7 cellular contexts compared by ENCODE assay signal in genomic region chr10:93746844-93747284, GRCh38. TPM values are rescaled to one million over a fixed set of nuclear protein-coding genes. Genes with fewer than 3 reads are reported as not detected.
DNase-seq lines count a peak whose midpoint lies in the region; ATAC-seq and TF ChIP-seq lines count a peak whose summit lies in the region.

No MANE protein-coding gene starts in this region.

- H3K4me1 ChIP-seq in colonic mucosa: no peaks in the 10 kb centered on the region

- no peaks in the 10 kb centered on the region for H3K9me3 ChIP-seq in colonic mucosa

- peaks cover 5% of the 10 kb centered on the region for H3K27me3 Mint-ChIP-seq in progenitor cell of endocrine pancreas
- peaks cover 14 to 16% of the 10 kb centered on the region in 2 donors for H3K27me3 Mint-ChIP-seq in stimulated activated naive B cell treated with anti-CD40 and anti-IgM and Interleukin-4, amounts not matched to agents 10 μg/mL and 1 μg/mL and 100 μg/mL, for 72 hours

- intact Hi-C loops in colonic mucosa (cut with DNase I): no loop called here

- no peak for ATAC-seq in stimulated activated naive B cell treated with anti-CD40 and anti-IgM and Interleukin-4, amounts not matched to agents 10 μg/mL and 1 μg/mL and 100 μg/mL, for 72 hours (replicated peaks)

- no peak overlapping the region for H3K4me3 ChIP-seq in GM12864 (ENCODE audit: low read depth, low read length)
- no peak overlapping the region for H3K4me3 ChIP-seq in colonic mucosa

- TF ChIP-seq CTCF in GM12864 (IDR thresholded peaks at IDR 0.05; ENCODE audit: low read depth, low read length, missing control alignments): peak; percentile 67
- peak; percentile 28 for TF ChIP-seq CTCF in colonic mucosa (IDR thresholded peaks at IDR 0.05)
- peak; percentile 70 for TF ChIP-seq CTCF in progenitor cell of endocrine pancreas (IDR thresholded peaks at IDR 0.05; ENCODE audit: unreplicated experiment)

- no peaks in the 10 kb centered on the region for H3K36me3 Mint-ChIP-seq in progenitor cell of endocrine pancreas (ENCODE audit: insufficient read depth)
- no peaks in the 10 kb centered on the region for H3K36me3 Mint-ChIP-seq in stimulated activated naive B cell treated with anti-CD40 and anti-IgM and Interleukin-4, amounts not matched to agents 10 μg/mL and 1 μg/mL and 100 μg/mL, for 72 hours

- H3K4me3 Mint-ChIP-seq in progenitor cell of endocrine pancreas (ENCODE audit: low read depth): no peak overlapping the region
- no peak overlapping the region for H3K4me3 Mint-ChIP-seq in stimulated activated naive B cell treated with anti-CD40 and anti-IgM and Interleukin-4, amounts not matched to agents 10 μg/mL and 1 μg/mL and 100 μg/mL, for 72 hours

- DNase-seq in GM12864 (ENCODE audit: low read depth): no peak
- peak; percentile 21 for DNase-seq in NAMALWA (ENCODE audit: low spot score)
- DNase-seq in colonic mucosa: peak; percentile 36
- peak; percentile 23 for DNase-seq in progenitor cell of endocrine pancreas (ENCODE audit: low spot score, unreplicated experiment)
- DNase-seq in KBM-7: no peak
- DNase-seq in stimulated activated naive B cell treated with anti-CD40 and anti-IgM and Interleukin-4, amounts not matched to agents 10 μg/mL and 1 μg/mL and 100 μg/mL, for 72 hours: no peak
- no peak for DNase-seq in effector CD8-positive, alpha-beta T cell (lab: John Stamatoyannopoulos, UW)

- peak overlapping the region; percentile 9 for H3K27ac ChIP-seq in colonic mucosa

- no peaks in the 10 kb centered on the region for H3K27me3 ChIP-seq in colonic mucosa

- H3K27ac Mint-ChIP-seq in progenitor cell of endocrine pancreas: no peak overlapping the region
- no peak overlapping the region for H3K27ac Mint-ChIP-seq in stimulated activated naive B cell treated with anti-CD40 and anti-IgM and Interleukin-4, amounts not matched to agents 10 μg/mL and 1 μg/mL and 100 μg/mL, for 72 hours

- no peaks in the 10 kb centered on the region for H3K36me3 ChIP-seq in colonic mucosa

- H3K9me3 Mint-ChIP-seq in progenitor cell of endocrine pancreas (ENCODE audit: low read depth): no peaks in the 10 kb centered on the region
- H3K9me3 Mint-ChIP-seq in stimulated activated naive B cell treated with anti-CD40 and anti-IgM and Interleukin-4, amounts not matched to agents 10 μg/mL and 1 μg/mL and 100 μg/mL, for 72 hours: peaks cover 0 to 2% of the 10 kb centered on the region in 2 donors

- peak overlapping the region in 1 of 2 donors; percentile 36 for H3K9ac ChIP-seq in colonic mucosa (ENCODE audit: low read depth in 2 of 2, low read length in 2 of 2)

- H3K4me1 Mint-ChIP-seq in progenitor cell of endocrine pancreas (ENCODE audit: low read depth): peaks cover 1% of the 10 kb centered on the region
- H3K4me1 Mint-ChIP-seq in stimulated activated naive B cell treated with anti-CD40 and anti-IgM and Interleukin-4, amounts not matched to agents 10 μg/mL and 1 μg/mL and 100 μg/mL, for 72 hours: peaks cover 21 to 45% of the 10 kb centered on the region in 2 donors

- in situ Hi-C loops in KBM-7 (cut with MboI; ENCODE audit: low pct_unique_long_range_greater_than_20kb, low sequenced_read_pairs): no loop called here

RNA-seq across cellular contexts. Expression of gene LGI1, which starts 10.9 kb away (rescaled TPM):
- under 1 TPM; 0.47 to 0.98 TPM for total RNA-seq in colonic mucosa
- not detected in 2 replicates for total RNA-seq in progenitor cell of endocrine pancreas

RNA-seq across cellular contexts. Expression of gene FRA10AC1, which starts 44.5 kb away (rescaled TPM):
- total RNA-seq in colonic mucosa (10 to 100 TPM; 13.5 to 19.4 TPM), progenitor cell of endocrine pancreas (21.9 and 22.1 TPM in 2 replicates)

Comparison
In these comparisons a context has a peak if more than half of its experiments do, and no peak if none do; other contexts are left out.
1. DNase-seq: peak in NAMALWA (single experiment), colonic mucosa (single experiment) and progenitor cell of endocrine pancreas (single experiment); none in GM12864 (single experiment), KBM-7 (single experiment), stimulated activated naive B cell treated with anti-CD40 and anti-IgM and Interleukin-4, amounts not matched to agents 10 μg/mL and 1 μg/mL and 100 μg/mL, for 72 hours (single experiment) and effector CD8-positive, alpha-beta T cell (single experiment).
2. Peak in every context shown above with its lines, with median percentiles within 50 percentile points of each other: CTCF ChIP-seq.